ENCODE assay signal across 16 cellular contexts in genomic region chr11:67422894-67423293, GRCh38. TPM values are rescaled to one million over a fixed set of nuclear protein-coding genes. Genes with fewer than 3 reads are reported as not detected.
DNase-seq lines count a peak whose midpoint lies in the region; ATAC-seq, FAIRE-seq and TF ChIP-seq lines count a peak whose summit lies in the region.
"Had no signal": no experiment of that assay in that cellular context is flagged by ENCODE, and none has a peak within 500 bp of the region (broad histone marks: within the 10 kb centered on the region; RNA-seq: fewer than 3 reads in every experiment).

No MANE protein-coding gene starts in this region.

- intact Hi-C loops in CD4-positive, alpha-beta T cell (cut with DNase I, micrococcal nuclease), result no loop called here

- H3K4me1 Mint-ChIP-seq in CD4-positive, alpha-beta T cell (ENCODE audit: low read depth), result peaks cover 41% of the 10 kb centered on the region
- H3K4me1 Mint-ChIP-seq in glutamatergic neuron (ENCODE audit: low read depth, unreplicated experiment), result no peaks in the 10 kb centered on the region

- no peaks in the 10 kb centered on the region for H3K9me3 ChIP-seq in CD4-positive, alpha-beta T cell (ENCODE audit: control insufficient read depth, low read length)

- H3K4me3 Mint-ChIP-seq in CD4-positive, alpha-beta T cell, result peak overlapping the region; percentile 26
- H3K4me3 Mint-ChIP-seq in glutamatergic neuron (ENCODE audit: unreplicated experiment), result no peak overlapping the region
- H3K4me3 Mint-ChIP-seq: mesothelial cell of epicardium had no signal

- POLR2A ChIA-PET in CD4-positive, alpha-beta T cell (lab: Charles Lee), result interaction anchor here (1.2 to 12.5 kb wide), 5 partner anchors 10 to 21 kb away, joined by 4 to 411 read pairs (median 8); partner anchors contain the start of genes PPP1CA, PTPRCAP, RPS6KB2 and TBC1D10C

- no peak overlapping the region for H3K27ac Mint-ChIP-seq in CD4-positive, alpha-beta T cell
- no peak overlapping the region for H3K27ac Mint-ChIP-seq in glutamatergic neuron (ENCODE audit: unreplicated experiment)
- H3K27ac Mint-ChIP-seq: mesothelial cell of epicardium had no signal

- no peaks in the 10 kb centered on the region for H3K27me3 ChIP-seq in CD4-positive, alpha-beta T cell (ENCODE audit: control insufficient read depth, insufficient read depth, low read length)

- TF ChIP-seq POLR2A in GM12892 (IDR thresholded peaks at IDR 0.05; ENCODE audit: low read depth, low read length), result no peak

- no peak overlapping the region for H3K27ac ChIP-seq in CD4-positive, alpha-beta T cell (ENCODE audit: low read depth, low read length)
- H3K27ac ChIP-seq in caudate nucleus (ENCODE audit: low read depth, low read length), result no peak overlapping the region

- FAIRE-seq in GM12892 (lab: Jason Lieb, UNC), result peak; percentile 63

- H3K36me3 Mint-ChIP-seq in CD4-positive, alpha-beta T cell (ENCODE audit: low read depth), result peaks cover 7% of the 10 kb centered on the region
- H3K36me3 Mint-ChIP-seq in glutamatergic neuron (ENCODE audit: unreplicated experiment), result no peaks in the 10 kb centered on the region
- H3K36me3 Mint-ChIP-seq: mesothelial cell of epicardium had no signal

- TF ChIP-seq CTCF in CD4-positive, alpha-beta T cell (IDR thresholded peaks at IDR 0.05), result no peak
- TF ChIP-seq CTCF in glutamatergic neuron (IDR thresholded peaks at IDR 0.05; ENCODE audit: partially characterized antibody, unreplicated experiment), result no peak

- no peak for DNase-seq in CD4-positive, alpha-beta T cell
- DNase-seq in GM12892 (ENCODE audit: insufficient read length) (no peak), SW480 (ENCODE audit: low spot score) (peak; percentile 66), glutamatergic neuron (peak; percentile 12), D341Med (ENCODE audit: low spot score) (no peak), caudate nucleus (lab: John Stamatoyannopoulos, UW) (no peak)
- DNase-seq: activated T-cell treated with anti-CD3 and anti-CD28 coated beads, Interleukin-2, amount 50 U/mL, for 48 hours; NCI-H2029 treated with DMSO at 0.1 percent for 48 hours; RPMI8226; stimulated activated CD4-positive, alpha-beta T cell treated with anti-CD3 and anti-CD28 coated beads, Interleukin-4, amount 100 ng/mL, for 4 hours had no signal

- H3K9me3 Mint-ChIP-seq in CD4-positive, alpha-beta T cell, result no peaks in the 10 kb centered on the region
- peaks cover 5% of the 10 kb centered on the region for H3K9me3 Mint-ChIP-seq in glutamatergic neuron (ENCODE audit: unreplicated experiment)
- H3K9me3 Mint-ChIP-seq: mesothelial cell of epicardium had no signal

- no peak for ATAC-seq in CD4-positive, alpha-beta T cell (ENCODE audit: poor library complexity)
- ATAC-seq in GM21529 (IDR thresholded peaks at IDR 0.05; ENCODE audit: unreplicated experiment) (no peak), GM18870 (IDR thresholded peaks at IDR 0.05; ENCODE audit: unreplicated experiment) (no peak)

- no peaks in the 10 kb centered on the region for H3K27me3 Mint-ChIP-seq in CD4-positive, alpha-beta T cell
- H3K27me3 Mint-ChIP-seq in glutamatergic neuron (ENCODE audit: unreplicated experiment), result peaks cover 5% of the 10 kb centered on the region

- CTCF ChIA-PET in CD4-positive, alpha-beta T cell (lab: Charles Lee), result interaction anchor here (1.2 kb wide), 1 partner anchor 22 kb away, joined by 3 read pairs; no protein-coding TSS in a partner anchor

RNA-seq across cellular contexts. Expression of gene RPS6KB2, which starts 5.4 kb away (rescaled TPM):
- total RNA-seq in CD4-positive, alpha-beta T cell, result 10 to 100 TPM; 69.3 to 72.0 TPM
- polyA plus RNA-seq in GM12892 (2012; ENCODE audit: missing spikeins), result 37.8 TPM
- total RNA-seq in glutamatergic neuron (ENCODE audit: unreplicated experiment), result 69.0 TPM

RNA-seq across cellular contexts. Expression of gene CARNS1, which starts 7.4 kb away (rescaled TPM):
- 1 to 10 TPM; 9.9 to 10.0 TPM for total RNA-seq in CD4-positive, alpha-beta T cell
- 0.28 TPM for polyA plus RNA-seq in GM12892 (2012; ENCODE audit: missing spikeins)
- 0.07 TPM for total RNA-seq in glutamatergic neuron (ENCODE audit: unreplicated experiment)

RNA-seq across cellular contexts. Expression of gene PTPRCAP, which starts 14.6 kb away (rescaled TPM):
- 100 to 1,000 TPM; 129 to 134 TPM for total RNA-seq in CD4-positive, alpha-beta T cell
- polyA plus RNA-seq in GM12892 (2012; ENCODE audit: missing spikeins), result 24.9 TPM
- 2.1 TPM for total RNA-seq in glutamatergic neuron (ENCODE audit: unreplicated experiment)
- total RNA-seq: skeletal muscle tissue had no signal

RNA-seq across cellular contexts. Expression of gene TBC1D10C, which starts 19.0 kb away (rescaled TPM):
- total RNA-seq in CD4-positive, alpha-beta T cell, result 100 to 1,000 TPM; 205 to 212 TPM
- 17.3 TPM for polyA plus RNA-seq in GM12892 (2012; ENCODE audit: missing spikeins)
- not detected for total RNA-seq in glutamatergic neuron (ENCODE audit: unreplicated experiment)
- total RNA-seq: cerebellum, osteoblast had no signal

RNA-seq across cellular contexts. Expression of gene CORO1B, which starts 20.4 kb away (rescaled TPM):
- total RNA-seq in CD4-positive, alpha-beta T cell, result 10 to 100 TPM; 25.8 to 30.2 TPM
- 18.3 TPM for polyA plus RNA-seq in GM12892 (2012; ENCODE audit: missing spikeins)
- 88.8 TPM for total RNA-seq in glutamatergic neuron (ENCODE audit: unreplicated experiment)

Comparison
In these comparisons a context has a peak if more than half of its experiments do, and no peak if none do; other contexts are left out.
1. DNase-seq: peak in SW480 (single experiment) and glutamatergic neuron (single experiment); none in CD4-positive, alpha-beta T cell (0 of 10), GM12892 (single experiment), D341Med (single experiment) and caudate nucleus (0 of 61).
2. RNA of gene CARNS1, which starts 7.4 kb away (total RNA-seq): 9.9 to 10.0 TPM in CD4-positive, alpha-beta T cell; 0.07 TPM in glutamatergic neuron (single experiment); every median in the first group is over 10 times any median in the second.
3. RNA of gene PTPRCAP, which starts 14.6 kb away (total RNA-seq): 129 to 134 TPM in CD4-positive, alpha-beta T cell; 2.1 TPM in glutamatergic neuron (single experiment); every median in the first group is over 10 times any median in the second.